Comparison of ENCODE assay signal across 26 cellular contexts in genomic region chr3:123767020-123767394, GRCh38.
"Had no signal": no experiment of that assay in that cellular context is flagged by ENCODE, and none has a peak within 500 bp of the region (broad histone marks: within the 10 kb centered on the region; RNA-seq: fewer than 3 reads in every experiment).

No MANE protein-coding gene starts in this region.

- H3K4me1 ChIP-seq: adrenal gland, body of pancreas, left lung, suprapubic skin had no signal

- H3K36me3 ChIP-seq: adrenal gland, left lung, suprapubic skin, upper lobe of left lung had no signal

- H3K9me3 ChIP-seq: adrenal gland, body of pancreas, left lung, suprapubic skin, upper lobe of left lung had no signal

- H3K4me2 ChIP-seq: smooth muscle cell had no signal

- H3K4me1 Mint-ChIP-seq: activated B cell treated with CpG ODN at 0.5 μM for 24 hours; memory B cell; naive thymus-derived CD8-positive, alpha-beta T cell had no signal

- H3K9me3 Mint-ChIP-seq: activated B cell treated with CpG ODN at 0.5 μM for 24 hours; activated CD8-positive, alpha-beta T cell treated with anti-CD3 and anti-CD28 coated beads for 36 hours; activated T-cell treated with anti-CD3 and anti-CD28 coated beads, Interleukin-2, amount 50 U/mL, for 4 hours; dendritic cell treated with granulocyte-macrophage colony-stimulating factor and Interleukin-4, amounts not matched to agents 40 ng/mL and 50 ng/mL, for 4 days; effector memory CD8-positive, alpha-beta T cell; memory B cell; naive thymus-derived CD8-positive, alpha-beta T cell had no signal

- DNase-seq: activated B cell treated with CpG ODN at 0.5 μM for 24 hours; activated CD4-positive, alpha-beta T cell treated with anti-CD3 and anti-CD28 coated beads for 48 hours; activated CD8-positive, alpha-beta T cell treated with anti-CD3 and anti-CD28 coated beads for 36 hours; activated effector memory CD4-positive, alpha-beta T cell treated with Interleukin-2 at 50 U/mL for 16 hours; activated naive CD4-positive, alpha-beta T cell treated with anti-CD3 and anti-CD28 coated beads, Interleukin-2, amount 50 U/mL, for 16 hours; activated T-cell treated with anti-CD3 and anti-CD28 coated beads, Interleukin-2, amount 50 U/mL, for 4 hours; adrenal gland; body of pancreas; central memory CD4-positive, alpha-beta T cell; effector memory CD8-positive, alpha-beta T cell; foreskin melanocyte; islet precursor cell; left lung; naive thymus-derived CD8-positive, alpha-beta T cell; nucleus accumbens; right cardiac atrium; stimulated activated CD4-positive, alpha-beta T cell treated with anti-CD3 and anti-CD28 coated beads, Interleukin-4, amount 100 ng/mL, for 4 hours; stimulated activated CD8-positive, alpha-beta memory T cell treated with anti-CD3 and anti-CD28 coated beads, Interleukin-4, amount 100 ng/mL, for 48 hours; stimulated activated naive CD4-positive, alpha-beta T cell treated with Interleukin-2 at 50 U/mL for 16 hours; T-helper 2 cell; upper lobe of left lung had no signal

- H3K4me3 ChIP-seq: adrenal gland, body of pancreas, left lung, smooth muscle cell, suprapubic skin, upper lobe of left lung had no signal

- H3K27me3 ChIP-seq: adrenal gland, body of pancreas, left lung, suprapubic skin, upper lobe of left lung had no signal

- H3K27ac Mint-ChIP-seq: activated B cell treated with CpG ODN at 0.5 μM for 24 hours; activated CD8-positive, alpha-beta T cell treated with anti-CD3 and anti-CD28 coated beads for 36 hours; dendritic cell treated with granulocyte-macrophage colony-stimulating factor and Interleukin-4, amounts not matched to agents 40 ng/mL and 50 ng/mL, for 4 days; effector memory CD8-positive, alpha-beta T cell; memory B cell; progenitor cell of endocrine pancreas had no signal

- H3K27ac ChIP-seq: adrenal gland, body of pancreas had no signal

- H3K36me3 Mint-ChIP-seq: memory B cell; naive thymus-derived CD8-positive, alpha-beta T cell had no signal

- H3K4me3 Mint-ChIP-seq: activated B cell treated with CpG ODN at 0.5 μM for 24 hours; activated CD8-positive, alpha-beta T cell treated with anti-CD3 and anti-CD28 coated beads for 36 hours; activated T-cell treated with anti-CD3 and anti-CD28 coated beads, Interleukin-2, amount 50 U/mL, for 4 hours; dendritic cell treated with granulocyte-macrophage colony-stimulating factor and Interleukin-4, amounts not matched to agents 40 ng/mL and 50 ng/mL, for 4 days; effector memory CD8-positive, alpha-beta T cell; memory B cell; naive thymus-derived CD8-positive, alpha-beta T cell had no signal

- ATAC-seq: activated CD8-positive, alpha-beta T cell treated with anti-CD3 and anti-CD28 coated beads for 36 hours; activated T-cell treated with anti-CD3 and anti-CD28 coated beads, Interleukin-2, amount 50 U/mL, for 4 hours; body of pancreas; effector memory CD8-positive, alpha-beta T cell; naive thymus-derived CD8-positive, alpha-beta T cell had no signal
